ENCODE assay signal across 11 cellular contexts in genomic region chrX:71911731-71912050, GRCh38. TPM values are rescaled to one million over a fixed set of nuclear protein-coding genes. Genes with fewer than 3 reads are reported as not detected.
DNase-seq lines count a peak whose midpoint lies in the region; ATAC-seq, FAIRE-seq and TF ChIP-seq lines count a peak whose summit lies in the region.
"Had no signal": no experiment of that assay in that cellular context is flagged by ENCODE, and none has a peak within 500 bp of the region (broad histone marks: within the 10 kb centered on the region; RNA-seq: fewer than 3 reads in every experiment).

No MANE protein-coding gene starts in this region.

- TF ChIP-seq POLR2A in GM12878 (IDR thresholded peaks at IDR 0.05; ENCODE audit: low read depth, low read length) (no peak), suprapubic skin (IDR thresholded peaks at IDR 0.05) (no peak)

- no peaks in the 10 kb centered on the region for H3K9me3 Mint-ChIP-seq in Caco-2 (ENCODE audit: unreplicated experiment)

- H3K9ac ChIP-seq in GM12878 (ENCODE audit: control insufficient read depth, insufficient read depth, low read length) (no peak overlapping the region), keratinocyte (ENCODE audit: control insufficient read depth, extremely low read depth, insufficient read depth, low read length) (no peak overlapping the region)

- TF ChIP-seq EP300 in GM12878 (IDR thresholded peaks at IDR 0.05; ENCODE audit: borderline replicate concordance in 1 of 2, control insufficient read depth in 1 of 2, low read depth in 2 of 2, low read length in 2 of 2) = no peak
- no peak for TF ChIP-seq EP300 in suprapubic skin (IDR thresholded peaks at IDR 0.05)

- no peak overlapping the region for H3K4me3 Mint-ChIP-seq in Caco-2 (ENCODE audit: unreplicated experiment)

- in situ Hi-C loops in GM12878 (cut with MboI) = no loop called here

- BruUV-seq in GM12878 (replicated peaks; lab: Mats Ljungman, UMichigan) (no TSS peak), Caco-2 (replicated peaks; lab: Mats Ljungman, UMichigan) (no TSS peak)

- H3K4me1 Mint-ChIP-seq in Caco-2 (ENCODE audit: low read depth, unreplicated experiment) = no peaks in the 10 kb centered on the region

- peak; percentile 68 for DNase-seq in NCI-H82 (lab: John Stamatoyannopoulos, UW)
- DNase-seq in NCI-H82 treated with DMSO at 0.1 percent for 48 hours (lab: John Stamatoyannopoulos, UW; ENCODE audit: unreplicated experiment) = no peak
- no peak for DNase-seq in GM12878 (ENCODE audit: low read depth, low spot score)
- DNase-seq in keratinocyte (ENCODE audit: low read depth, low spot score) = no peak
- no peak for DNase-seq in suprapubic skin (ENCODE audit: low spot score in 2 of 2)
- no peak for DNase-seq in Caco-2
- no peak for DNase-seq in inferior parietal cortex (ENCODE audit: extremely low spot score)

- no peaks in the 10 kb centered on the region for H3K36me3 Mint-ChIP-seq in Caco-2 (ENCODE audit: insufficient read depth, unreplicated experiment)

- CTCF ChIA-PET in GM12878 (lab: Yijun Ruan, JAX) (no interaction called here), Caco-2 (lab: Charles Lee) (interaction anchor here (0.6 kb wide), 1 partner anchor 456 kb away, joined by 3 read pairs; no protein-coding TSS in a partner anchor)

- H3K36me3 ChIP-seq in GM12878 (ENCODE audit: control insufficient read depth in 2 of 2, insufficient read depth in 2 of 2, low read length in 1 of 2) = no peaks in the 10 kb centered on the region
- no peaks in the 10 kb centered on the region for H3K36me3 ChIP-seq in keratinocyte (ENCODE audit: control insufficient read depth in 2 of 2, extremely low read depth in 1 of 2, insufficient read depth in 2 of 2, low read length in 2 of 2)
- no peaks in the 10 kb centered on the region for H3K36me3 ChIP-seq in suprapubic skin
- H3K36me3 ChIP-seq in Caco-2 (ENCODE audit: control insufficient read depth, insufficient read depth, low read length) = no peaks in the 10 kb centered on the region

- intact Hi-C loops in GM12878 (cut with micrococcal nuclease; ENCODE audit: unreplicated experiment) (no loop called here), Caco-2 (cut with micrococcal nuclease; ENCODE audit: unreplicated experiment) (no loop called here)

- dilution Hi-C loops in keratinocyte (cut with MboI; ENCODE audit: extremely low pct_ligation_motif_present, low sequenced_read_pairs) = no loop called here

- SMC1A ChIA-PET in GM12878 (lab: Charles Lee; ENCODE audit: uncharacterized antibody, unreplicated experiment) = no interaction called here

- H3K9me1 ChIP-seq in keratinocyte (ENCODE audit: control insufficient read depth, extremely low read depth, insufficient read depth, low read length) = no peaks in the 10 kb centered on the region

- ATAC-seq in GM12878 (no peak), HG03135 (IDR thresholded peaks at IDR 0.05; ENCODE audit: unreplicated experiment) (no peak)

- POLR2A ChIA-PET in GM12878 (lab: Charles Lee) = no interaction called here
- POLR2A ChIA-PET in Caco-2 (lab: Charles Lee) = no interaction called here

- H3K27me3 ChIP-seq in GM12878 (replicated peaks in 1 of 2; ENCODE audit: control insufficient read depth in 2 of 2, insufficient read depth in 2 of 2, low read length in 1 of 2) (peaks cover 0 to 2% of the 10 kb centered on the region in 2 experiments; a peak in 2 of 4 replicates), keratinocyte (ENCODE audit: control insufficient read depth, extremely low read depth, insufficient read depth, low read length) (peaks cover 33% of the 10 kb centered on the region), suprapubic skin (peaks cover 25% of the 10 kb centered on the region), Caco-2 (replicated peaks; ENCODE audit: control insufficient read depth, insufficient read depth, low read length) (no peaks in the 10 kb centered on the region)

- TF ChIP-seq CTCF in GM12878 (IDR thresholded peaks at IDR 0.05 in 2 of 3, conservative IDR thresholded peaks at IDR 0.05 in 1 of 3; ENCODE audit: control insufficient read depth in 2 of 3, extremely low read depth in 1 of 3, insufficient read depth in 1 of 3, low read depth in 3 of 3, low read length in 3 of 3) = no peak
- TF ChIP-seq CTCF in keratinocyte (optimal IDR thresholded peaks at IDR 0.05 in 1 of 3, IDR thresholded peaks at IDR 0.05 in 1 of 3, conservative IDR thresholded peaks at IDR 0.05 in 1 of 3; ENCODE audit: extremely low read depth in 1 of 3, insufficient read depth in 2 of 3, low read length in 3 of 3) = no peak
- TF ChIP-seq CTCF in suprapubic skin (IDR thresholded peaks at IDR 0.05) = no peak
- TF ChIP-seq CTCF in Caco-2 (IDR thresholded peaks at IDR 0.05; ENCODE audit: insufficient read depth in 1 of 2, low read depth in 1 of 2, low read length in 1 of 2, severe bottlenecking in 1 of 2, unreplicated experiment in 1 of 2) = no peak

- TF ChIP-seq RAD21 in GM12878 (IDR thresholded peaks at IDR 0.05; ENCODE audit: insufficient read depth, low read depth, low read length) = no peak

- H3K79me2 ChIP-seq in GM12878 (ENCODE audit: control insufficient read depth, insufficient read depth, low read length) = no peaks in the 10 kb centered on the region
- no peaks in the 10 kb centered on the region for H3K79me2 ChIP-seq in keratinocyte (ENCODE audit: control insufficient read depth, insufficient read depth, low read length)

- H4K20me1 ChIP-seq in GM12878 (ENCODE audit: control insufficient read depth, insufficient read depth) (no peaks in the 10 kb centered on the region), keratinocyte (ENCODE audit: control insufficient read depth, extremely low read depth, insufficient read depth, low read length) (no peaks in the 10 kb centered on the region)

- H3K9me3 ChIP-seq in GM12878 (replicated peaks; ENCODE audit: control insufficient read depth, insufficient read depth, low read length) = no peaks in the 10 kb centered on the region
- H3K9me3 ChIP-seq in keratinocyte (ENCODE audit: control insufficient read depth, low read depth, low read length) = no peaks in the 10 kb centered on the region
- H3K9me3 ChIP-seq in suprapubic skin = no peaks in the 10 kb centered on the region
- no peaks in the 10 kb centered on the region for H3K9me3 ChIP-seq in Caco-2

- no peaks in the 10 kb centered on the region for H3K27me3 Mint-ChIP-seq in Caco-2 (ENCODE audit: insufficient read depth, unreplicated experiment)

- H3K4me3 ChIP-seq in GM12878 = no peak overlapping the region
- no peak overlapping the region for H3K4me3 ChIP-seq in keratinocyte (ENCODE audit: control insufficient read depth in 2 of 3, extremely low read depth in 1 of 3, insufficient read depth in 2 of 3, low read depth in 1 of 3, low read length in 3 of 3)
- peak overlapping the region; percentile 52 for H3K4me3 ChIP-seq in suprapubic skin
- H3K4me3 ChIP-seq in Caco-2 (ENCODE audit: low read depth, low read length) = no peak overlapping the region

- H3K4me2 ChIP-seq in GM12878 (ENCODE audit: control insufficient read depth, insufficient read depth) (no peak overlapping the region), keratinocyte (ENCODE audit: control insufficient read depth, extremely low read depth, insufficient read depth, low read depth, low read length) (peak overlapping the region; percentile 51)

- 45% methylated on average over 25 of the region's 29 CpGs for WGBS in GM12878 (ENCODE audit: insufficient coverage, insufficient replicate concordance, low lambda C conversion rate, missing lambda C conversion rate)
- 31% methylated on average over 23 of the region's 29 CpGs for WGBS in suprapubic skin

- H2AFZ ChIP-seq in GM12878 (ENCODE audit: control insufficient read depth, low read depth, low read length) = no peak overlapping the region
- no peak overlapping the region for H2AFZ ChIP-seq in keratinocyte (ENCODE audit: control insufficient read depth, low read length)

- H3K27ac ChIP-seq in GM12878 (ENCODE audit: control insufficient read depth, insufficient read depth) (no peak overlapping the region), keratinocyte (ENCODE audit: control insufficient read depth, insufficient read depth, low read length) (no peak overlapping the region), suprapubic skin (no peak overlapping the region)
- H3K27ac ChIP-seq: C4-2B, epithelial cell of prostate, VCaP had no signal

- no peak overlapping the region for H3K27ac Mint-ChIP-seq in Caco-2 (ENCODE audit: unreplicated experiment)

- FAIRE-seq in GM12878 (lab: Jason Lieb, UNC) (no peak), keratinocyte (lab: Jason Lieb, UNC) (no peak)

- RAD21 ChIA-PET in GM12878 (lab: Charles Lee; ENCODE audit: unreplicated experiment) = no interaction called here

- H3K4me1 ChIP-seq in GM12878 (ENCODE audit: control insufficient read depth, insufficient read depth, low read length) (no peaks in the 10 kb centered on the region), keratinocyte (ENCODE audit: control insufficient read depth, extremely low read depth, insufficient read depth, low read length) (no peaks in the 10 kb centered on the region), suprapubic skin (peaks cover 14% of the 10 kb centered on the region), Caco-2 (no peaks in the 10 kb centered on the region)

RNA-seq across cellular contexts. Expression of gene NHSL2, which starts 1.0 kb away (rescaled TPM):
- total RNA-seq in GM12878 (2013; cell fraction: nucleolus; rRNA removed) = 0.51 and 0.92 TPM in 2 replicates
- total RNA-seq in GM12878 (2014; rRNA removed) (under 0.01 and 0.06 TPM in 2 replicates), GM12878 (2014; rRNA removed; fragmentation: Illumina TruSeq; extraction: Trizol) (0.05 and 0.09 TPM in 2 replicates), GM12878 (2021) (0.05 TPM in 2 replicates), suprapubic skin (1 to 10 TPM; 2.0 to 4.7 (median 3.0) TPM), Caco-2 (2022) (0.18 and 0.39 TPM in 2 replicates)
- polyA plus RNA-seq in GM12878 (2011; ENCODE audit: low read depth) = 0.16 TPM
- polyA plus RNA-seq in GM12878 (2011; rRNA removed) (0.04 and 0.05 TPM in 2 replicates), GM12878 (2014; fragmentation: Illumina TruSeq; extraction: Trizol) (0.03 and 0.07 TPM in 2 replicates), GM12878 (2014; fragmentation: Nextera tagmentation; extraction: Ambion mirVana) (under 1 TPM in 1 of 2 experiments, not detected in 1; 0.07 TPM), GM12878 (2014; rRNA removed) (not detected in 2 replicates), GM12878 (2016; fragmentation: Nextera tagmentation; extraction: Ambion mirVana) (under 1 TPM; 0.09 to 0.53 TPM), keratinocyte (0.03 to 0.04 TPM (median 0.04 TPM) in 3 replicates)
- 0.03 and 0.06 TPM in 2 replicates for polyA plus RNA-seq in GM12878 (2011; cell fraction: cytosol; rRNA removed)
- 0.04 and 0.10 TPM in 2 replicates for polyA plus RNA-seq in GM12878 (2011; cell fraction: nucleus; rRNA removed)
- 0.04 TPM in 1 of 2 replicates, not detected in the other for polyA plus RNA-seq in GM12878 (2012)
- polyA minus RNA-seq in GM12878 (2011; rRNA and poly(A)+ RNA removed) = 0.10 and 0.29 TPM in 2 replicates
- polyA minus RNA-seq in GM12878 (2011; cell fraction: cytosol; rRNA and poly(A)+ RNA removed) = not detected in 2 replicates
- polyA minus RNA-seq in GM12878 (2011; cell fraction: nucleus; rRNA and poly(A)+ RNA removed) = 0.10 TPM in 1 of 2 replicates, not detected in the other
- 0.09 TPM for polyA plus RNA-seq in keratinocyte (2011; ENCODE audit: low read depth)
- polyA plus RNA-seq in keratinocyte (2011; cell fraction: cytosol; rRNA removed) = 0.03 and 0.04 TPM in 2 replicates
- polyA plus RNA-seq in keratinocyte (2011; cell fraction: nucleus; rRNA removed) = 0.09 TPM in 2 replicates
- polyA plus RNA-seq in keratinocyte (2012; ENCODE audit: low replicate concordance) = 0.02 TPM in 1 of 2 replicates, not detected in the other
- 0.03 to 0.56 TPM (median 0.06 TPM) in 3 replicates for polyA minus RNA-seq in keratinocyte
- polyA minus RNA-seq in keratinocyte (2011; cell fraction: cytosol; rRNA and poly(A)+ RNA removed) = not detected
- polyA minus RNA-seq in keratinocyte (2011; cell fraction: nucleus; rRNA and poly(A)+ RNA removed) = 0.08 and 0.11 TPM in 2 replicates
